20 cellular contexts compared by ENCODE assay signal in genomic region chr2:59217360-59217759, GRCh38.
"Had no signal": no experiment of that assay in that cellular context is flagged by ENCODE, and none has a peak within 500 bp of the region (broad histone marks: within the 10 kb centered on the region; RNA-seq: fewer than 3 reads in every experiment).

No MANE protein-coding gene starts in this region.

- DNase-seq: activated CD4-positive, alpha-beta T cell treated with anti-CD3 and anti-CD28 coated beads for 4 hours; activated CD8-positive, alpha-beta memory T cell treated with anti-CD3 and anti-CD28 coated beads, Interleukin-2, amount 10 ng/mL, durations not matched to agents 7 days and 5 days; activated effector memory CD4-positive, alpha-beta T cell treated with Interleukin-2 at 50 U/mL for 16 hours; activated naive CD4-positive, alpha-beta T cell; activated T-cell treated with anti-CD3 and anti-CD28 coated beads, Interleukin-2, amount 50 U/mL, for 24 hours; aorta; central memory CD4-positive, alpha-beta T cell; NCI-H1092; NCI-H2029 treated with DMSO at 0.1 percent for 48 hours; NCI-H2171; NCI-H446; NCI-H526; PC-3; SHP77; SW 1271 had no signal

- H3K36me3 ChIP-seq: SJSA1 had no signal

- ATAC-seq: activated CD4-positive, CD25-positive, alpha-beta regulatory T cell treated with anti-CD3 and anti-CD28 coated beads, Interleukin-2, amount 50 U/mL, for 24 hours; activated CD8-positive, alpha-beta memory T cell treated with anti-CD3 and anti-CD28 coated beads, Interleukin-2, amount 10 ng/mL, durations not matched to agents 7 days and 5 days; PC-3; SK-N-SH treated with all-trans-retinoic acid at 6 μM for 48 hours had no signal

- H3K27ac ChIP-seq: coronary artery, KMS-11, SJSA1 had no signal

- H3K4me3 ChIP-seq: coronary artery, SJSA1 had no signal

- H3K9me3 ChIP-seq: SJSA1 had no signal

- H3K4me1 ChIP-seq: SJSA1 had no signal

- H3K27me3 ChIP-seq: SJSA1 had no signal
